Comparison of ENCODE assay signal across 8 cellular contexts in genomic region chr1:100894622-100895539, GRCh38. TPM values are rescaled to one million over a fixed set of nuclear protein-coding genes. Genes with fewer than 3 reads are reported as not detected.
DNase-seq lines count a peak whose midpoint lies in the region; ATAC-seq and FAIRE-seq lines count a peak whose summit lies in the region.

EXTL2 (minus strand) TSS chr1:100894842; CDS start chr1:100888757, 6,085 bp downstream.

- FAIRE-seq in RCC 7860 (lab: Jason Lieb, UNC) = peak; percentile 83

- peak within 1 kb of the TSS; percentile 98 to 100 (median 100) for H3K27ac Mint-ChIP-seq in naive thymus-derived CD8-positive, alpha-beta T cell

- POLR2A ChIA-PET in naive thymus-derived CD8-positive, alpha-beta T cell (lab: Charles Lee) = interaction anchor here (0.8 to 2.9 kb wide), 12 partner anchors 9 to 1129 kb away, joined by 3 to 18 read pairs (median 4); partner anchors contain the start of genes FRRS1 and S1PR1

- H3K36me3 Mint-ChIP-seq in naive thymus-derived CD8-positive, alpha-beta T cell = peaks cover 9 to 20% (median 15%) of the 10 kb centered on the region in 3 donors

- H3K27ac ChIP-seq in KOPT-K1 (ENCODE audit: low read depth, low read length, poor library complexity, severe bottlenecking) = peak within 1 kb of the TSS; percentile 83

- H3K9me3 ChIP-seq in KOPT-K1 (ENCODE audit: insufficient read depth, low read length, poor library complexity, severe bottlenecking) = peaks cover 16% of the 10 kb centered on the region

- peak within 1 kb of the TSS; percentile 96 to 100 (median 99) for H3K4me3 Mint-ChIP-seq in naive thymus-derived CD8-positive, alpha-beta T cell

- H3K27me3 Mint-ChIP-seq in naive thymus-derived CD8-positive, alpha-beta T cell = peaks cover 0 to 6% (median 0%) of the 10 kb centered on the region in 5 donors

- DNase-seq in DMS79 treated with DMSO at 0.1 percent for 48 hours (lab: John Stamatoyannopoulos, UW) = peak; percentile 93
- DNase-seq in RCC 7860 (ENCODE audit: low spot score) = peak; percentile 88
- peak; percentile 43 for DNase-seq in activated T-helper 9 cell treated with anti-CD3 and anti-CD28 coated beads, Interleukin-2, amount 50 U/mL, for 16 hours (ENCODE audit: low read depth)
- peak; percentile 58 for DNase-seq in fibroblast of peridontal ligament (ENCODE audit: extremely low read depth)
- peak; percentile 33 to 72 (median 48) for DNase-seq in naive thymus-derived CD8-positive, alpha-beta T cell
- DNase-seq in stimulated activated naive CD8-positive, alpha-beta T cell treated with anti-CD3 and anti-CD28 coated beads, Interleukin-15, Interleukin-2, amounts not matched to agents 100 U/mL and 50 U/mL, for 24 hours = peak; percentile 83

- peaks cover 14 to 57% (median 45%) of the 10 kb centered on the region in 4 donors for H3K4me1 Mint-ChIP-seq in naive thymus-derived CD8-positive, alpha-beta T cell

- H3K9me3 Mint-ChIP-seq in naive thymus-derived CD8-positive, alpha-beta T cell = peaks cover 0 to 13% (median 8%) of the 10 kb centered on the region in 9 donors

- ATAC-seq in GM21737 (IDR thresholded peaks at IDR 0.05; ENCODE audit: unreplicated experiment) = peak; percentile 35
- peak; percentile 15 to 38 for ATAC-seq in naive thymus-derived CD8-positive, alpha-beta T cell
- peak; percentile 22 for ATAC-seq in stimulated activated naive CD8-positive, alpha-beta T cell treated with anti-CD3 and anti-CD28 coated beads, Interleukin-15, Interleukin-2, amounts not matched to agents 100 U/mL and 50 U/mL, for 24 hours

- H3K36me3 ChIP-seq in KOPT-K1 (ENCODE audit: insufficient read depth, low read length) = peaks cover 37% of the 10 kb centered on the region

RNA-seq across cellular contexts. Expression of gene EXTL2, which starts in this region (rescaled TPM):
- 1 to 10 TPM; 4.4 to 6.2 TPM for total RNA-seq in naive thymus-derived CD8-positive, alpha-beta T cell
- polyA plus RNA-seq in naive thymus-derived CD8-positive, alpha-beta T cell = 1 to 10 TPM; 4.6 to 7.6 (median 5.1) TPM

Comparison
In these comparisons a context has a peak if more than half of its experiments do, and no peak if none do; other contexts are left out.
1. Peak in every context shown above with its lines: DNase-seq, ATAC-seq and H3K27ac ChIP-seq.
2. DNase-seq: peak in every context shown above with its lines; median percentile 93 in DMS79 treated with DMSO at 0.1 percent for 48 hours; 88 in RCC 7860; 83 in stimulated activated naive CD8-positive, alpha-beta T cell treated with anti-CD3 and anti-CD28 coated beads, Interleukin-15, Interleukin-2, amounts not matched to agents 100 U/mL and 50 U/mL, for 24 hours; 58 in fibroblast of peridontal ligament; 48 in naive thymus-derived CD8-positive, alpha-beta T cell; 43 in activated T-helper 9 cell treated with anti-CD3 and anti-CD28 coated beads, Interleukin-2, amount 50 U/mL, for 16 hours.